Comparison of ENCODE assay signal across 17 cellular contexts in genomic region chr7:131480384-131481315, GRCh38.
DNase-seq lines count a peak whose midpoint lies in the region; ATAC-seq, FAIRE-seq and TF ChIP-seq lines count a peak whose summit lies in the region.
"Had no signal": no experiment of that assay in that cellular context is flagged by ENCODE, and none has a peak within 500 bp of the region (broad histone marks: within the 10 kb centered on the region; RNA-seq: fewer than 3 reads in every experiment).

No MANE protein-coding gene starts in this region.

- DNase-seq in GM23338 (ENCODE audit: low spot score) (no peak), kidney glomerular epithelial cell (lab: John Stamatoyannopoulos, UW) (peak; percentile 82), smooth muscle cell (lab: John Stamatoyannopoulos, UW; ENCODE audit: unreplicated experiment) (no peak), small intestine (no peak), NCI-H2081 treated with DMSO at 0.1 percent for 48 hours (lab: John Stamatoyannopoulos, UW) (no peak), sigmoid colon (no peak)
- DNase-seq: Karpas-422; NCI-H2081; OCI-M1; stimulated activated CD4-positive, alpha-beta T cell treated with anti-CD3 and anti-CD28 coated beads, Interleukin-4, amount 100 ng/mL, for 1 hour had no signal

- no peaks in the 10 kb centered on the region for H3K27me3 Mint-ChIP-seq in GM23338 (ENCODE audit: insufficient read depth, low read depth, poor library complexity)
- H3K27me3 Mint-ChIP-seq: stimulated activated naive CD8-positive, alpha-beta T cell treated with anti-CD3 and anti-CD28 coated beads, Interleukin-15, Interleukin-2, amounts not matched to agents 100 ng/mL and 50 ng/mL, for 24 hours had no signal

- H3K4me3 ChIP-seq in GM23338 (no peak overlapping the region), smooth muscle cell (no peak overlapping the region), small intestine (ENCODE audit: low read depth in 1 of 2, low read length in 2 of 2) (no peak overlapping the region), sigmoid colon (no peak overlapping the region)
- H3K4me3 ChIP-seq: breast epithelium, esophagus muscularis mucosa had no signal

- H3K4me2 ChIP-seq in GM23338: no peak overlapping the region
- no peak overlapping the region for H3K4me2 ChIP-seq in smooth muscle cell

- no peak for FAIRE-seq in small intestine (lab: Jason Lieb, UNC)
- FAIRE-seq: TTC549 had no signal

- WGBS in smooth muscle cell (ENCODE audit: low lambda C conversion rate): 62% methylated on average over 4 of the region's 4 CpGs
- 51 to 65% (median 61%) methylated on average over 4 of the region's 4 CpGs for whole genome bisulfite sequencing in small intestine, 3 donors
- WGBS in sigmoid colon, 2 donors: 45 to 77% methylated on average over 4 of the region's 4 CpGs

- H3K9me3 ChIP-seq in smooth muscle cell (replicated peaks; ENCODE audit: low read depth) (no peaks in the 10 kb centered on the region), small intestine (ENCODE audit: control insufficient read depth, low read depth) (no peaks in the 10 kb centered on the region), sigmoid colon (no peaks in the 10 kb centered on the region)
- H3K9me3 ChIP-seq: breast epithelium, esophagus muscularis mucosa, neutrophil had no signal

- H3K27me3 ChIP-seq in GM23338 (ENCODE audit: insufficient read depth) (no peaks in the 10 kb centered on the region), smooth muscle cell (ENCODE audit: low read depth) (no peaks in the 10 kb centered on the region), small intestine (ENCODE audit: control insufficient read depth in 2 of 2, insufficient read depth in 2 of 2, low read length in 2 of 2) (no peaks in the 10 kb centered on the region), sigmoid colon (no peaks in the 10 kb centered on the region)
- H3K27me3 ChIP-seq: breast epithelium, esophagus muscularis mucosa, neutrophil had no signal

- TF ChIP-seq EP300 in sigmoid colon (IDR thresholded peaks at IDR 0.05): no peak

- H3K9me2 ChIP-seq in GM23338 (ENCODE audit: insufficient read depth): no peaks in the 10 kb centered on the region

- H3K79me2 ChIP-seq in GM23338 (replicated peaks; ENCODE audit: insufficient read depth): no peaks in the 10 kb centered on the region
- no peaks in the 10 kb centered on the region for H3K79me2 ChIP-seq in smooth muscle cell (ENCODE audit: low read depth)

- H4K20me1 ChIP-seq in GM23338 (replicated peaks; ENCODE audit: insufficient read depth) (no peaks in the 10 kb centered on the region), smooth muscle cell (ENCODE audit: low read depth) (no peaks in the 10 kb centered on the region)

- H3K4me1 Mint-ChIP-seq in GM23338: peaks cover 8% of the 10 kb centered on the region; the same call in 1 of the 3 replicates

- H3K27ac ChIP-seq in GM23338 (ENCODE audit: low read depth) (peak overlapping the region; percentile 15; the same call in 1 of the 2 replicates), VCaP (peak overlapping the region; percentile 40), smooth muscle cell (ENCODE audit: low read depth) (peak overlapping the region; percentile 18), small intestine (ENCODE audit: low read depth in 1 of 2, low read length in 1 of 2) (no peak overlapping the region), sigmoid colon (no peak overlapping the region)
- H3K27ac ChIP-seq: breast epithelium, esophagus muscularis mucosa, neutrophil had no signal

- no peaks in the 10 kb centered on the region for H3K36me3 ChIP-seq in GM23338 (ENCODE audit: insufficient read depth)
- H3K36me3 ChIP-seq in smooth muscle cell (ENCODE audit: low read depth): no peaks in the 10 kb centered on the region
- H3K36me3 ChIP-seq in small intestine (ENCODE audit: control insufficient read depth in 2 of 2, insufficient read depth in 2 of 2, low read length in 2 of 2): peaks cover 0 to 8% of the 10 kb centered on the region in 2 donors
- peaks cover 0 to 25% (median 3%) of the 10 kb centered on the region in 4 donors for H3K36me3 ChIP-seq in sigmoid colon
- H3K36me3 ChIP-seq: breast epithelium had no signal

- no peak overlapping the region for H3K4me3 Mint-ChIP-seq in GM23338
- H3K4me3 Mint-ChIP-seq: stimulated activated naive CD8-positive, alpha-beta T cell treated with anti-CD3 and anti-CD28 coated beads, Interleukin-15, Interleukin-2, amounts not matched to agents 100 ng/mL and 50 ng/mL, for 24 hours had no signal

- H2AFZ ChIP-seq in GM23338 (no peak overlapping the region), smooth muscle cell (ENCODE audit: low read depth) (no peak overlapping the region)

- no peak overlapping the region for H3K9ac ChIP-seq in smooth muscle cell (ENCODE audit: low read depth)

- H3K36me3 Mint-ChIP-seq in GM23338 (ENCODE audit: low read depth): 0 out of 3 replicates have a peak, but pooled peaks cover 5% of the 10 kb centered on the region

- intact Hi-C loops in sigmoid colon (cut with DNase I): no loop called here

- ATAC-seq in GM23338 (peak; percentile 38; the same call in 2 of the 3 replicates), GM18517 (IDR thresholded peaks at IDR 0.05; ENCODE audit: unreplicated experiment) (no peak)

- TF ChIP-seq CTCF in GM23338 (conservative IDR thresholded peaks at IDR 0.05; ENCODE audit: low read depth in 2 of 2) (no peak), VCaP (conservative IDR thresholded peaks at IDR 0.05) (no peak), smooth muscle cell (IDR thresholded peaks at IDR 0.05; ENCODE audit: borderline replicate concordance, insufficient read depth, poor library complexity, severe bottlenecking) (no peak), sigmoid colon (IDR thresholded peaks at IDR 0.05) (no peak)

- H3F3A ChIP-seq in GM23338 (replicated peaks; ENCODE audit: low read depth): no peaks in the 10 kb centered on the region; the same call in 1 of the 2 replicates
- H3F3A ChIP-seq in smooth muscle cell (ENCODE audit: low read depth): no peaks in the 10 kb centered on the region

- H3K4me1 ChIP-seq in GM23338 (ENCODE audit: insufficient read depth): no peaks in the 10 kb centered on the region
- H3K4me1 ChIP-seq in smooth muscle cell (ENCODE audit: low read depth): peaks cover 5% of the 10 kb centered on the region
- no peaks in the 10 kb centered on the region for H3K4me1 ChIP-seq in small intestine (ENCODE audit: control insufficient read depth in 2 of 2, insufficient read depth in 1 of 2, low read depth in 1 of 2, low read length in 1 of 2)
- H3K4me1 ChIP-seq in sigmoid colon: no peaks in the 10 kb centered on the region
- H3K4me1 ChIP-seq: breast epithelium had no signal

- H3K9me3 Mint-ChIP-seq in GM23338: no peaks in the 10 kb centered on the region
- H3K9me3 Mint-ChIP-seq: stimulated activated naive CD8-positive, alpha-beta T cell treated with anti-CD3 and anti-CD28 coated beads, Interleukin-15, Interleukin-2, amounts not matched to agents 100 ng/mL and 50 ng/mL, for 24 hours had no signal

- TF ChIP-seq POLR2A in sigmoid colon (IDR thresholded peaks at IDR 0.05): no peak

- H3K27ac Mint-ChIP-seq in GM23338: no peak overlapping the region
- H3K27ac Mint-ChIP-seq: stimulated activated naive CD8-positive, alpha-beta T cell treated with anti-CD3 and anti-CD28 coated beads, Interleukin-15, Interleukin-2, amounts not matched to agents 100 ng/mL and 50 ng/mL, for 24 hours had no signal

TF ChIP-seq in GM23338, 12 proteins besides CTCF, POLR2A, EP300 and RAD21 (continues in another document):
- TF ChIP-seq JUNB (IDR thresholded peaks at IDR 0.05; ENCODE audit: unreplicated experiment) (no peak), REST (IDR thresholded peaks at IDR 0.05; ENCODE audit: unreplicated experiment) (no peak), CREB1 (CRISPR knock-in tag; IDR thresholded peaks at IDR 0.05; ENCODE audit: low read depth) (no peak)

Comparison
In these comparisons a context has a peak if more than half of its experiments do, and no peak if none do; other contexts are left out.
1. H3K27ac ChIP-seq: peak in GM23338 (single experiment), VCaP (single experiment) and smooth muscle cell (single experiment); none in small intestine (0 of 2) and sigmoid colon (0 of 4).